In genomic region chr2:72619622-72620021, GRCh38 we compare ENCODE assay signal across 19 cellular contexts.
A peak's percentile ranks its signal among the peaks of the same experiment; 100 is the strongest.
DNase-seq lines count a peak whose midpoint lies in the region; ATAC-seq and TF ChIP-seq lines count a peak whose summit lies in the region.
"Had no signal": no experiment of that assay in that cellular context is flagged by ENCODE, and none has a peak within 500 bp of the region (broad histone marks: within the 10 kb centered on the region; RNA-seq: fewer than 3 reads in every experiment).

No MANE protein-coding gene starts in this region.

- peaks cover 17% of the 10 kb centered on the region for H3K9me3 Mint-ChIP-seq in WTC11
- peaks cover 22% of the 10 kb centered on the region for H3K9me3 Mint-ChIP-seq in activated T-cell treated with anti-CD3 and anti-CD28 coated beads, Interleukin-2, amount 50 U/mL, for 24 hours
- H3K9me3 Mint-ChIP-seq: effector memory CD8-positive, alpha-beta T cell had no signal

- ATAC-seq in WTC11 (peak; percentile 41), GM21447 (IDR thresholded peaks at IDR 0.05; ENCODE audit: unreplicated experiment) (no peak), T-helper 17 cell (no peak)
- ATAC-seq: activated CD8-positive, alpha-beta T cell treated with anti-CD3 and anti-CD28 coated beads, Interleukin-2, amount 10 ng/mL, durations not matched to agents 7 days and 5 days; activated T-cell treated with anti-CD3 and anti-CD28 coated beads, Interleukin-2, amount 50 U/mL, for 4 hours; effector memory CD8-positive, alpha-beta T cell; naive thymus-derived CD8-positive, alpha-beta T cell; stimulated activated effector memory CD8-positive, alpha-beta T cell treated with anti-CD3 and anti-CD28 coated beads, Interleukin-12 subunit alpha, Interleukin-12 subunit beta, amount 100 ng/mL, for 72 hours had no signal

- peaks cover 17% of the 10 kb centered on the region for H3K4me1 Mint-ChIP-seq in WTC11
- peaks cover 10% of the 10 kb centered on the region for H3K4me1 Mint-ChIP-seq in T-helper 17 cell
- H3K4me1 Mint-ChIP-seq in activated T-cell treated with anti-CD3 and anti-CD28 coated beads, Interleukin-2, amount 50 U/mL, for 24 hours (ENCODE audit: low read depth) = peaks cover 4% of the 10 kb centered on the region

- no peak for TF ChIP-seq CTCF in WTC11 (IDR thresholded peaks at IDR 0.05)

- CTCF ChIA-PET in WTC11 (lab: Charles Lee) = no interaction called here

- no peak overlapping the region for H3K4me3 Mint-ChIP-seq in WTC11
- H3K4me3 Mint-ChIP-seq in T-helper 17 cell = no peak overlapping the region
- no peak overlapping the region for H3K4me3 Mint-ChIP-seq in activated T-cell treated with anti-CD3 and anti-CD28 coated beads, Interleukin-2, amount 50 U/mL, for 24 hours
- H3K4me3 Mint-ChIP-seq: activated CD8-positive, alpha-beta T cell treated with anti-CD3 and anti-CD28 coated beads, Interleukin-2, amount 10 ng/mL, durations not matched to agents 7 days and 5 days; activated T-cell treated with anti-CD3 and anti-CD28 coated beads, Interleukin-2, amount 50 U/mL, for 4 hours; effector memory CD8-positive, alpha-beta T cell; naive thymus-derived CD8-positive, alpha-beta T cell; stimulated activated effector memory CD8-positive, alpha-beta T cell treated with anti-CD3 and anti-CD28 coated beads, Interleukin-12 subunit alpha, Interleukin-12 subunit beta, amount 100 ng/mL, for 72 hours had no signal

- peaks cover 6% of the 10 kb centered on the region for H3K9me3 ChIP-seq in T-helper 17 cell (ENCODE audit: control insufficient read depth, low read length, poor library complexity, severe bottlenecking)
- H3K9me3 ChIP-seq: ascending aorta had no signal

- H3K36me3 Mint-ChIP-seq in WTC11 (peaks cover 5% of the 10 kb centered on the region; the same call in 1 of the 2 replicates), T-helper 17 cell (ENCODE audit: low read depth) (peaks cover 2% of the 10 kb centered on the region)
- H3K36me3 Mint-ChIP-seq in activated T-cell treated with anti-CD3 and anti-CD28 coated beads, Interleukin-2, amount 50 U/mL, for 24 hours (ENCODE audit: low read depth) = peaks cover 20% of the 10 kb centered on the region
- H3K36me3 Mint-ChIP-seq: stimulated activated effector memory CD8-positive, alpha-beta T cell treated with anti-CD3 and anti-CD28 coated beads, Interleukin-12 subunit alpha, Interleukin-12 subunit beta, amount 100 ng/mL, for 72 hours had no signal

- H3K27me3 Mint-ChIP-seq in WTC11 (ENCODE audit: low read depth) (no peaks in the 10 kb centered on the region; the same call in 1 of the 2 replicates), T-helper 17 cell (no peaks in the 10 kb centered on the region)
- H3K27me3 Mint-ChIP-seq in activated T-cell treated with anti-CD3 and anti-CD28 coated beads, Interleukin-2, amount 50 U/mL, for 24 hours = no peaks in the 10 kb centered on the region
- H3K27me3 Mint-ChIP-seq: effector memory CD8-positive, alpha-beta T cell; naive thymus-derived CD8-positive, alpha-beta T cell had no signal

- DNase-seq in NCI-H748 (lab: John Stamatoyannopoulos, UW; ENCODE audit: unreplicated experiment) = peak; percentile 1
- DNase-seq in NCI-H748 treated with DMSO at 0.1 percent for 48 hours (lab: John Stamatoyannopoulos, UW) = no peak
- no peak for DNase-seq in WTC11 (ENCODE audit: low spot score)
- peak; percentile 1 for DNase-seq in glomerular visceral epithelial cell (ENCODE audit: extremely low spot score)
- peak; percentile 8 for DNase-seq in retina
- DNase-seq in T-helper 17 cell = no peak
- DNase-seq in activated T-cell treated with anti-CD3 and anti-CD28 coated beads, Interleukin-2, amount 50 U/mL, for 24 hours = no peak
- DNase-seq: activated CD8-positive, alpha-beta T cell treated with anti-CD3 and anti-CD28 coated beads, Interleukin-2, amount 10 ng/mL, durations not matched to agents 7 days and 5 days; activated naive CD4-positive, alpha-beta T cell treated with anti-CD3 and anti-CD28 coated beads, Interleukin-2, amount 50 U/mL, for 16 hours; activated T-cell treated with anti-CD3 and anti-CD28 coated beads, Interleukin-2, amount 50 U/mL, for 4 hours; C1 segment of cervical spinal cord; Calu3; effector memory CD8-positive, alpha-beta T cell; naive thymus-derived CD8-positive, alpha-beta T cell; NCI-H2227 treated with DMSO at 0.1 percent for 48 hours; posterior cingulate gyrus had no signal

- POLR2A ChIA-PET in WTC11 (lab: Charles Lee) = no interaction called here

- H3K27ac Mint-ChIP-seq in WTC11 = no peak overlapping the region; the same call in 1 of the 2 replicates
- H3K27ac Mint-ChIP-seq in T-helper 17 cell = no peak overlapping the region
- H3K27ac Mint-ChIP-seq in activated T-cell treated with anti-CD3 and anti-CD28 coated beads, Interleukin-2, amount 50 U/mL, for 24 hours = no peak overlapping the region
- H3K27ac Mint-ChIP-seq: activated CD8-positive, alpha-beta T cell treated with anti-CD3 and anti-CD28 coated beads, Interleukin-2, amount 10 ng/mL, durations not matched to agents 7 days and 5 days; effector memory CD8-positive, alpha-beta T cell; naive thymus-derived CD8-positive, alpha-beta T cell; stimulated activated effector memory CD8-positive, alpha-beta T cell treated with anti-CD3 and anti-CD28 coated beads, Interleukin-12 subunit alpha, Interleukin-12 subunit beta, amount 100 ng/mL, for 72 hours had no signal

TF ChIP-seq in WTC11, 78 proteins besides CTCF, POLR2A, EP300 and RAD21 (continues in another document):
- no peak for TF ChIP-seq OVOL2 (CRISPR knock-in tag; IDR thresholded peaks at IDR 0.05; ENCODE audit: borderline replicate concordance)
- TF ChIP-seq ZBTB43 (CRISPR knock-in tag; IDR thresholded peaks at IDR 0.05) = no peak
- no peak for TF ChIP-seq ZSCAN18 (CRISPR knock-in tag; IDR thresholded peaks at IDR 0.05)
- no peak for TF ChIP-seq ZNF281 (CRISPR knock-in tag; IDR thresholded peaks at IDR 0.05)
- no peak for TF ChIP-seq AR (CRISPR knock-in tag; IDR thresholded peaks at IDR 0.05)
- TF ChIP-seq NR3C1 (CRISPR knock-in tag; conservative IDR thresholded peaks at IDR 0.05; ENCODE audit: low read depth) = no peak
- no peak for TF ChIP-seq ELF4 (CRISPR knock-in tag; IDR thresholded peaks at IDR 0.05; ENCODE audit: low read depth)

Comparison
In these comparisons a context has a peak if more than half of its experiments do, and no peak if none do; other contexts are left out.
1. DNase-seq: peak in NCI-H748 (single experiment), glomerular visceral epithelial cell (single experiment) and retina (single experiment); none in NCI-H748 treated with DMSO at 0.1 percent for 48 hours (single experiment), WTC11 (single experiment), T-helper 17 cell (0 of 3) and activated T-cell treated with anti-CD3 and anti-CD28 coated beads, Interleukin-2, amount 50 U/mL, for 24 hours (single experiment).